ENCODE assay signal across 9 cellular contexts in genomic region chr11:65503606-65503922, GRCh38.
DNase-seq lines count a peak whose midpoint lies in the region; ATAC-seq and TF ChIP-seq lines count a peak whose summit lies in the region.
"Had no signal": no experiment of that assay in that cellular context is flagged by ENCODE, and none has a peak within 500 bp of the region (broad histone marks: within the 10 kb centered on the region; RNA-seq: fewer than 3 reads in every experiment).

No MANE protein-coding gene starts in this region.

- H3K36me3 ChIP-seq in BLaER1 (peaks cover 68% of the 10 kb centered on the region), Loucy (ENCODE audit: insufficient read depth, low read length) (peaks cover 69% of the 10 kb centered on the region), duodenal mucosa (ENCODE audit: control insufficient read depth in 1 of 2, insufficient read depth in 2 of 2, low read length in 2 of 2) (peaks cover 59 to 64% of the 10 kb centered on the region in 2 donors)

- peaks cover 18% of the 10 kb centered on the region for H3K36me3 Mint-ChIP-seq in nephron progenitor cell (ENCODE audit: low read depth)

- CTCF ChIA-PET in RWPE1 (lab: Yijun Ruan, JAX), result no interaction called here

- H3K9me3 ChIP-seq in BLaER1 (no peaks in the 10 kb centered on the region), Loucy (ENCODE audit: insufficient read depth, low read depth, low read length) (no peaks in the 10 kb centered on the region), duodenal mucosa (ENCODE audit: control insufficient read depth in 1 of 2, low read length in 2 of 2) (no peaks in the 10 kb centered on the region)

- peak overlapping the region; percentile 83 for H3K4me3 ChIP-seq in BLaER1
- peak overlapping the region; percentile 95 for H3K4me3 ChIP-seq in Loucy (ENCODE audit: low read length, poor library complexity, severe bottlenecking)
- peak overlapping the region; percentile 91 to 99 for H3K4me3 ChIP-seq in duodenal mucosa (ENCODE audit: low read depth in 1 of 2, low read length in 2 of 2)

- H3K4me3 Mint-ChIP-seq in nephron progenitor cell, result no peak overlapping the region
- H3K4me3 Mint-ChIP-seq: dendritic cell treated with granulocyte-macrophage colony-stimulating factor and Interleukin-4, amounts not matched to agents 40 ng/mL and 50 ng/mL, for 4 days had no signal

- H3K79me2 ChIP-seq in Loucy (ENCODE audit: insufficient read depth, low read length), result peaks cover 88% of the 10 kb centered on the region

- H3K4me2 ChIP-seq in BLaER1, result peak overlapping the region; percentile 93
- H3K4me2 ChIP-seq in Loucy (ENCODE audit: low read depth, low read length, poor library complexity, severe bottlenecking), result peak overlapping the region; percentile 98

- peaks cover 11% of the 10 kb centered on the region for H3K27me3 Mint-ChIP-seq in nephron progenitor cell (ENCODE audit: low read depth, poor library complexity)
- H3K27me3 Mint-ChIP-seq: dendritic cell treated with granulocyte-macrophage colony-stimulating factor and Interleukin-4, amounts not matched to agents 40 ng/mL and 50 ng/mL, for 4 days had no signal

- ATAC-seq in GM18870 (IDR thresholded peaks at IDR 0.05; ENCODE audit: unreplicated experiment), result no peak

- peak overlapping the region; percentile 93 for H3K27ac Mint-ChIP-seq in nephron progenitor cell
- H3K27ac Mint-ChIP-seq: dendritic cell treated with granulocyte-macrophage colony-stimulating factor and Interleukin-4, amounts not matched to agents 40 ng/mL and 50 ng/mL, for 4 days had no signal

- H3F3A ChIP-seq in Loucy (ENCODE audit: low read depth), result peaks cover 62% of the 10 kb centered on the region

- no peaks in the 10 kb centered on the region for H3K9me3 Mint-ChIP-seq in nephron progenitor cell
- H3K9me3 Mint-ChIP-seq: dendritic cell treated with granulocyte-macrophage colony-stimulating factor and Interleukin-4, amounts not matched to agents 40 ng/mL and 50 ng/mL, for 4 days had no signal

- H2AFZ ChIP-seq in Loucy (ENCODE audit: low read length), result no peak overlapping the region

- H3K9ac ChIP-seq in BLaER1, result peak overlapping the region; percentile 100
- peak overlapping the region; percentile 100 for H3K9ac ChIP-seq in Loucy (ENCODE audit: low read depth, low read length, poor library complexity, severe bottlenecking)
- peak overlapping the region; percentile 86 to 100 for H3K9ac ChIP-seq in duodenal mucosa (ENCODE audit: low read depth in 1 of 2, low read length in 2 of 2)

- H3K9me2 ChIP-seq in Loucy (replicated peaks; ENCODE audit: low read depth, low read length), result no peaks in the 10 kb centered on the region

- TF ChIP-seq CTCF in Loucy (conservative IDR thresholded peaks at IDR 0.05; ENCODE audit: low read length), result no peak
- TF ChIP-seq CTCF in nephron progenitor cell (IDR thresholded peaks at IDR 0.05), result no peak
- no peak for TF ChIP-seq CTCF in RWPE1 (conservative IDR thresholded peaks at IDR 0.05; ENCODE audit: low read depth)

- DNase-seq in nephron progenitor cell (no peak), NCI-H2196 (lab: John Stamatoyannopoulos, UW; ENCODE audit: unreplicated experiment) (no peak), COLO668 (lab: John Stamatoyannopoulos, UW; ENCODE audit: unreplicated experiment) (no peak), RWPE1 (ENCODE audit: low spot score) (no peak)

- peaks cover 48% of the 10 kb centered on the region for H3K4me1 Mint-ChIP-seq in nephron progenitor cell

- H3K4me1 ChIP-seq in BLaER1 (peaks cover 45% of the 10 kb centered on the region), Loucy (ENCODE audit: insufficient read depth, low read length, poor library complexity, severe bottlenecking) (peaks cover 39% of the 10 kb centered on the region), duodenal mucosa (ENCODE audit: control insufficient read depth in 1 of 2, insufficient read depth in 2 of 2, low read length in 2 of 2) (peaks cover 27 to 28% of the 10 kb centered on the region in 2 donors)

- H3K27ac ChIP-seq in BLaER1 (peak overlapping the region; percentile 100; the same call in 1 of the 2 replicates), duodenal mucosa (ENCODE audit: low read depth, low read length) (peak overlapping the region; percentile 76), RWPE1 (no peak overlapping the region)

- H3K27me3 ChIP-seq in BLaER1 (no peaks in the 10 kb centered on the region), Loucy (ENCODE audit: insufficient read depth, low read length, poor library complexity, severe bottlenecking) (peaks cover 48% of the 10 kb centered on the region), duodenal mucosa (ENCODE audit: control insufficient read depth in 1 of 2, insufficient read depth in 2 of 2, low read length in 2 of 2) (no peaks in the 10 kb centered on the region)

- POLR2A ChIA-PET in RWPE1 (lab: Yijun Ruan, JAX; ENCODE audit: low non-redundant PET), result interaction anchor here (0.5 to 0.6 kb wide), 2 partner anchors 34 to 61 kb away, joined by 3 read pairs; no protein-coding TSS in a partner anchor

- peaks cover 87% of the 10 kb centered on the region for H4K20me1 ChIP-seq in BLaER1
- peaks cover 86% of the 10 kb centered on the region for H4K20me1 ChIP-seq in Loucy (ENCODE audit: insufficient read depth, low read length, poor library complexity, severe bottlenecking)
